Comparison of ENCODE assay signal across 10 cellular contexts in the genomic region with DNA sequence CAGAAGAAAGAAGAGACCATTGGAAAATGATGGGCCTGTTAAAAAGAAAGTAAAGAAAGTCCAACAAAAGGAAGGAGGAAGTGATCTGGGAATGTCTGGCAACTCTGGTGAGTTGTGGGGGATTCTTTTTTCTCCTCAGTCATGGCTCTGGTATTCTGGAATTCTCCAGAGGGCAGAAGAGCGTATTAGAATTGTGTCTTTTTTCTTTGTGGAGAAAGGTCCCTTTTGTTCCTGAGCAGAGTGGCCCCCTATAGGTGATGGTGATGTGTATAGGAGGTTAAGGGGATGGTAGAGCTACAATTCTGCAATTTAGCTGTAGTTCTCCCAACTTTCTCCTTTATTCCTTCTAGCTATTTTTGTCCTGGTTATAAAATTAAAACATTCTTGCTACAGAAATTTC. TPM values are rescaled to one million over a fixed set of nuclear protein-coding genes. Genes with fewer than 3 reads are reported as not detected.
A peak's percentile ranks its signal among the peaks of the same experiment; 100 is the strongest.
DNase-seq lines count a peak whose midpoint lies in the region; ATAC-seq and TF ChIP-seq lines count a peak whose summit lies in the region.
"Had no signal": no experiment of that assay in that cellular context is flagged by ENCODE, and none has a peak within 500 bp of the region (broad histone marks: within the 10 kb centered on the region; RNA-seq: fewer than 3 reads in every experiment).

No MANE protein-coding gene starts in this region.

- no peak overlapping the region for H3K4me3 ChIP-seq in breast epithelium

- peaks cover 25% of the 10 kb centered on the region for H3K4me1 Mint-ChIP-seq in MCF 10A (ENCODE audit: insufficient read depth, unreplicated experiment)
- H3K4me1 Mint-ChIP-seq in effector memory CD8-positive, alpha-beta T cell (ENCODE audit: low read depth in 2 of 2) = peaks cover 13 to 32% of the 10 kb centered on the region in 2 donors

- peaks cover 3 to 7% of the 10 kb centered on the region in 2 donors for H3K4me1 ChIP-seq in breast epithelium

- DNase-seq in MCF 10A (ENCODE audit: unreplicated experiment) (no peak), breast epithelium (ENCODE audit: low spot score in 2 of 2) (no peak), OCI-M1 (lab: John Stamatoyannopoulos, UW) (peak; percentile 7), NCI-H2171 treated with DMSO at 0.1 percent for 48 hours (lab: John Stamatoyannopoulos, UW) (no peak)
- DNase-seq in effector memory CD8-positive, alpha-beta T cell = no peak
- no peak for DNase-seq in activated effector memory CD4-positive, alpha-beta T cell treated with anti-CD3 and anti-CD28 coated beads, Interleukin-2, amount 50 U/mL, for 16 hours
- DNase-seq: GOT3, KBM-7 had no signal

- no peak overlapping the region for H3K27ac Mint-ChIP-seq in MCF 10A (ENCODE audit: low read depth, unreplicated experiment)
- H3K27ac Mint-ChIP-seq in effector memory CD8-positive, alpha-beta T cell = peak overlapping the region; percentile 85 to 92

- no peak overlapping the region for H3K27ac ChIP-seq in breast epithelium

- H3K27me3 ChIP-seq in breast epithelium = no peaks in the 10 kb centered on the region

- TF ChIP-seq CTCF in MCF 10A (IDR thresholded peaks at IDR 0.05; ENCODE audit: unreplicated experiment) (no peak), breast epithelium (IDR thresholded peaks at IDR 0.05) (no peak)

- intact Hi-C loops in MCF 10A (cut with micrococcal nuclease) (loop anchor here (10.0 kb wide), 1 partner anchor 252 kb away; the partner anchor contains the start of gene ZFYVE16), breast epithelium (cut with DNase I; ENCODE audit: low total_unique reads) (no loop called here)

- POLR2A ChIA-PET in MCF 10A (lab: Yijun Ruan, JAX) = interaction anchor here (0.7 to 2.4 kb wide), 7 partner anchors 9 to 247 kb away, joined by 3 to 11 read pairs (median 6); partner anchors contain the start of gene FAM151B

- peak overlapping the region; percentile 96 for H3K4me3 Mint-ChIP-seq in MCF 10A (ENCODE audit: unreplicated experiment)
- H3K4me3 Mint-ChIP-seq in effector memory CD8-positive, alpha-beta T cell = peak overlapping the region in 1 of 2 donors; percentile 25

- no TSS peak for BruUV-seq in MCF 10A (replicated peaks; lab: Mats Ljungman, UMichigan)

- ATAC-seq in effector memory CD8-positive, alpha-beta T cell (replicated peaks) = no peak
- no peak for ATAC-seq in GM19455 (IDR thresholded peaks at IDR 0.05; ENCODE audit: unreplicated experiment)
- ATAC-seq in HG02610 (IDR thresholded peaks at IDR 0.05; ENCODE audit: unreplicated experiment) = no peak

- H3K27me3 Mint-ChIP-seq in MCF 10A (ENCODE audit: insufficient read depth, unreplicated experiment) = no peaks in the 10 kb centered on the region
- no peaks in the 10 kb centered on the region for H3K27me3 Mint-ChIP-seq in effector memory CD8-positive, alpha-beta T cell

- H3K36me3 ChIP-seq in breast epithelium = no peaks in the 10 kb centered on the region

- peaks cover 50% of the 10 kb centered on the region for H3K36me3 Mint-ChIP-seq in MCF 10A (ENCODE audit: insufficient read depth, unreplicated experiment)
- peaks cover 51% of the 10 kb centered on the region for H3K36me3 Mint-ChIP-seq in effector memory CD8-positive, alpha-beta T cell (ENCODE audit: insufficient read depth)

- CTCF ChIA-PET in MCF 10A (lab: Yijun Ruan, JAX) = interaction anchor here (1.2 to 2.2 kb wide), 4 partner anchors 13 to 204 kb away, joined by 5 to 12 read pairs (median 8); no protein-coding TSS in a partner anchor

- no peaks in the 10 kb centered on the region for H3K9me3 ChIP-seq in breast epithelium

- H3K9me3 Mint-ChIP-seq in MCF 10A (ENCODE audit: unreplicated experiment) = no peaks in the 10 kb centered on the region
- no peaks in the 10 kb centered on the region for H3K9me3 Mint-ChIP-seq in effector memory CD8-positive, alpha-beta T cell

- TF ChIP-seq POLR2A in breast epithelium (IDR thresholded peaks at IDR 0.05) = no peak

RNA-seq across cellular contexts. Expression of gene DHFR, which starts 1.6 kb away (rescaled TPM):
- total RNA-seq in MCF 10A (2022) = 6.3 and 13.0 TPM in 2 replicates
- total RNA-seq in breast epithelium = 10 to 100 TPM in 2 of 3 donors, 1 to 10 TPM in 1; 6.9 to 22.4 (median 10.8) TPM

RNA-seq across cellular contexts. Expression of gene MSH3, which starts 2.0 kb away (rescaled TPM):
- total RNA-seq in MCF 10A (2022) (17.5 and 21.9 TPM in 2 replicates), breast epithelium (10 to 100 TPM; 20.0 to 21.4 (median 21.3) TPM)
